ENCODE assay signal across 24 cellular contexts in the genomic region with DNA sequence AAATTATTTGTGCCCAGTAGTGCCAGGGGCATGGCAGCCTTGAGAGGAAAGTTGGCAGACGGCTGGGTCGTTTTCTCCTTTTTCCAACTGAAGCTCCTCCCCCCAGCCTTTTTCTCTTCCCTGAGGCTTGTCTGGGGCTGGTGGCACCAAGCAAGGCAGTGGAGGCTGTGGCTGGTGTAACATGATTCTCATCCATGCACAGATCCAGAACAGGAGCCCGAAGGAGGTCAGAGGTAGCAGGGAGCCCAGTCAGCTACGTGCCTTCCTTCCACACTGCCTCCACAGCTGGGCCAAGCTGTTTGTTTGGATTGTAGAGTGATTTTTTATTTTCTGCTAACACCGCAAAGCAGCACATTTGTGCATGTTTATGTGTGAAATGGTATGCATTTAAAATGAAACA.
"Had no signal": no experiment of that assay in that cellular context is flagged by ENCODE, and none has a peak within 500 bp of the region (broad histone marks: within the 10 kb centered on the region; RNA-seq: fewer than 3 reads in every experiment).

No MANE protein-coding gene starts in this region.

- H3K27ac ChIP-seq: breast epithelium, PC-9 had no signal

- H3K4me1 ChIP-seq: breast epithelium had no signal

- DNase-seq: activated B cell treated with CpG ODN at 0.5 μM for 24 hours; activated CD4-positive, alpha-beta memory T cell treated with anti-CD3 and anti-CD28 coated beads, Interleukin-2, amount 10 ng/mL, durations not matched to agents 7 days and 5 days; activated CD4-positive, alpha-beta T cell treated with anti-CD3 and anti-CD28 coated beads for 36 hours; activated CD4-positive, alpha-beta T cell treated with anti-CD3 and anti-CD28 coated beads, Interleukin-2, amount 50 U/mL, for 1 hour; activated gamma-delta T cell treated with Interleukin-2 at 50 U/mL for 16 hours; activated naive CD4-positive, alpha-beta T cell treated with anti-CD3 and anti-CD28 coated beads, Interleukin-2, amount 10 ng/mL, durations not matched to agents 7 days and 5 days; activated naive CD8-positive, alpha-beta T cell treated with anti-CD3 and anti-CD28 coated beads for 36 hours; activated T-cell treated with anti-CD3 and anti-CD28 coated beads for 4 hours; activated T-cell treated with anti-CD3 and anti-CD28 coated beads, Interleukin-2, amount 50 U/mL, for 48 hours; aorta; caudate nucleus; Karpas-422; NCI-H1048; NCI-H146; NCI-H187 treated with DMSO at 0.1 percent for 48 hours; NCI-H2081 treated with DMSO at 0.1 percent for 48 hours; NCI-H446; NCI-H524; PC-9; SHP77 treated with DMSO at 0.1 percent for 48 hours had no signal

- FAIRE-seq: K562 had no signal

- H3K36me3 Mint-ChIP-seq: activated naive CD4-positive, alpha-beta T cell treated with anti-CD3 and anti-CD28 coated beads, Interleukin-2, amount 10 ng/mL, durations not matched to agents 7 days and 5 days; activated naive CD8-positive, alpha-beta T cell treated with anti-CD3 and anti-CD28 coated beads for 36 hours had no signal

- H3K9me3 Mint-ChIP-seq: activated B cell treated with CpG ODN at 0.5 μM for 24 hours; activated CD4-positive, alpha-beta memory T cell treated with anti-CD3 and anti-CD28 coated beads, Interleukin-2, amount 10 ng/mL, durations not matched to agents 7 days and 5 days; activated naive CD4-positive, alpha-beta T cell treated with anti-CD3 and anti-CD28 coated beads, Interleukin-2, amount 10 ng/mL, durations not matched to agents 7 days and 5 days; activated naive CD8-positive, alpha-beta T cell treated with anti-CD3 and anti-CD28 coated beads for 36 hours; activated T-helper 17 cell treated with anti-CD3 and anti-CD28 coated beads, Interleukin-2, amount 50 U/mL, for 72 hours; T-helper 1 cell treated with Interleukin-12 subunit alpha and Interleukin-12 subunit beta and Interleukin-4 antibody, amounts not matched to agents 30 μg/mL and 1 μg/mL, for 36 hours had no signal

- H3K27ac Mint-ChIP-seq: activated B cell treated with CpG ODN at 0.5 μM for 24 hours; activated CD4-positive, alpha-beta memory T cell treated with anti-CD3 and anti-CD28 coated beads, Interleukin-2, amount 10 ng/mL, durations not matched to agents 7 days and 5 days; activated CD4-positive, alpha-beta T cell treated with anti-CD3 and anti-CD28 coated beads for 36 hours; activated naive CD4-positive, alpha-beta T cell treated with anti-CD3 and anti-CD28 coated beads, Interleukin-2, amount 10 ng/mL, durations not matched to agents 7 days and 5 days; activated naive CD8-positive, alpha-beta T cell treated with anti-CD3 and anti-CD28 coated beads for 36 hours; activated T-helper 17 cell treated with anti-CD3 and anti-CD28 coated beads, Interleukin-2, amount 50 U/mL, for 72 hours; T-helper 1 cell treated with Interleukin-12 subunit alpha and Interleukin-12 subunit beta and Interleukin-4 antibody, amounts not matched to agents 30 μg/mL and 1 μg/mL, for 36 hours had no signal

- H3K4me2 ChIP-seq: PC-9 had no signal

- H3K27me3 ChIP-seq: breast epithelium had no signal

- H3K4me3 Mint-ChIP-seq: activated B cell treated with CpG ODN at 0.5 μM for 24 hours; activated CD4-positive, alpha-beta memory T cell treated with anti-CD3 and anti-CD28 coated beads, Interleukin-2, amount 10 ng/mL, durations not matched to agents 7 days and 5 days; activated CD4-positive, alpha-beta T cell treated with anti-CD3 and anti-CD28 coated beads for 36 hours; activated naive CD4-positive, alpha-beta T cell treated with anti-CD3 and anti-CD28 coated beads, Interleukin-2, amount 10 ng/mL, durations not matched to agents 7 days and 5 days; activated naive CD8-positive, alpha-beta T cell treated with anti-CD3 and anti-CD28 coated beads for 36 hours; activated T-helper 17 cell treated with anti-CD3 and anti-CD28 coated beads, Interleukin-2, amount 50 U/mL, for 72 hours; T-helper 1 cell treated with Interleukin-12 subunit alpha and Interleukin-12 subunit beta and Interleukin-4 antibody, amounts not matched to agents 30 μg/mL and 1 μg/mL, for 36 hours had no signal

- H3K4me1 Mint-ChIP-seq: activated CD4-positive, alpha-beta memory T cell treated with anti-CD3 and anti-CD28 coated beads, Interleukin-2, amount 10 ng/mL, durations not matched to agents 7 days and 5 days; activated CD4-positive, alpha-beta T cell treated with anti-CD3 and anti-CD28 coated beads for 36 hours; activated naive CD4-positive, alpha-beta T cell treated with anti-CD3 and anti-CD28 coated beads, Interleukin-2, amount 10 ng/mL, durations not matched to agents 7 days and 5 days; activated naive CD8-positive, alpha-beta T cell treated with anti-CD3 and anti-CD28 coated beads for 36 hours; activated T-helper 17 cell treated with anti-CD3 and anti-CD28 coated beads, Interleukin-2, amount 50 U/mL, for 72 hours had no signal

- ATAC-seq: activated CD4-positive, alpha-beta T cell treated with anti-CD3 and anti-CD28 coated beads for 36 hours; activated T-helper 17 cell treated with anti-CD3 and anti-CD28 coated beads, Interleukin-2, amount 50 U/mL, for 72 hours; K562 had no signal

- H3K9me3 ChIP-seq: breast epithelium had no signal

- H3K36me3 ChIP-seq: breast epithelium had no signal

- H3K4me3 ChIP-seq: breast epithelium, K562, PC-9 had no signal

- H3K27me3 Mint-ChIP-seq: activated B cell treated with CpG ODN at 0.5 μM for 24 hours had no signal

- H2AFZ ChIP-seq: PC-9 had no signal
